8 cellular contexts compared by ENCODE assay signal in the genomic region with DNA sequence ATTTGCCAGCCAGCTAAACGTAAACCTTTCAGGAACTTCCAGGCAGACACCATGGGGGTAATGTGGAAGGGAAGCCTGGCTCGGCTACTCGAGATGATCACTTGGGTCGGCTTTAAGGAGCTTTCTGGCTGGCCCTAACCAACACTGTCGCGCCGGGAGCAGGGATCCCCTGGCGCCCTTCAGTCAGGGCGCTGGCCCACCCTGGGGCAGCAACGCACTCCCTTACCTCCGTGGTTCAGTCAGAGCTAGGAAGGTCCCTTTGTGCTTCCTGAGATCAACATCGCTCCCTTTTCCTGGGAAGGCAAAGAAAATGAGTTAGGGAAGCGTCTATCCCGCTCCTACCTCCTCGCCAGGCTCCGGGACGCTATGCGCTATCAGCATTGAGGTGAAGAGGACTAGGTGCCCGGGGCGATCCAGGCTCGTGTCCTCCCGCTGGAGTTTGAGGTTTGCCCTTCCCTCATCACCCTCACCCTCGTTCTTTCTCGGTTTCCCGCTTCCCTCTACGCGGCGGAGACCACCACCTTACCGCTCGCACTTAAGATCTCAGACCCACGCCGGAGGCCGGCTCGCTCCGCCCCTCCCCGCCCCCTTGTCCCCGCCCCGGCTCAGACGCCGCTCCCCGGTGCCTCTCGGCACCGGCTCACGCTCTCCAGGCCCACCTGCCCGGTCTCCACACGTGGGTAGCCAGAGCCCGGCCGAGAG. TPM values are rescaled to one million over a fixed set of nuclear protein-coding genes. Genes with fewer than 3 reads are reported as not detected.
DNase-seq lines count a peak whose midpoint lies in the region; ATAC-seq, FAIRE-seq and TF ChIP-seq lines count a peak whose summit lies in the region.

No MANE protein-coding gene starts in this region.

- H3K4me2 ChIP-seq in endothelial cell of umbilical vein (ENCODE audit: insufficient read depth, low read length), result peak overlapping the region; percentile 98

- peak overlapping the region; percentile 90 to 100 (median 97) for H3K27ac Mint-ChIP-seq in naive thymus-derived CD8-positive, alpha-beta T cell

- H3K4me3 ChIP-seq in GM08714 (ENCODE audit: low read length), result peak overlapping the region; percentile 81
- peak overlapping the region; percentile 63 to 88 (median 82) for H3K4me3 ChIP-seq in Peyer's patch
- H3K4me3 ChIP-seq in endothelial cell of umbilical vein (replicated peaks in 1 of 3; ENCODE audit: insufficient read depth in 1 of 3, low read depth in 1 of 3, low read length in 3 of 3), result peak overlapping the region; percentile 68 to 88 (median 88)

- peaks cover 14% of the 10 kb centered on the region for H3K79me2 ChIP-seq in endothelial cell of umbilical vein (ENCODE audit: control insufficient read depth, insufficient read depth, low read length)

- TF ChIP-seq CTCF in Peyer's patch (IDR thresholded peaks at IDR 0.05) (no peak), endothelial cell of umbilical vein (IDR thresholded peaks at IDR 0.05; ENCODE audit: extremely low read depth in 1 of 2, insufficient read depth in 1 of 2, low read depth in 1 of 2, low read length in 2 of 2) (no peak)

- CTCF ChIA-PET in endothelial cell of umbilical vein (lab: Charles Lee), result interaction anchor here (1.1 to 1.8 kb wide), 4 partner anchors 18 to 92 kb away, joined by 3 to 7 read pairs (median 4); no protein-coding TSS in a partner anchor

- no peak for FAIRE-seq in endothelial cell of umbilical vein (lab: Jason Lieb, UNC)

- H3K4me1 ChIP-seq in Peyer's patch (peaks cover 0 to 20% (median 6%) of the 10 kb centered on the region in 4 donors), endothelial cell of umbilical vein (ENCODE audit: control insufficient read depth, extremely low read depth, insufficient read depth, low read length) (peaks cover 14% of the 10 kb centered on the region)

- H3K9me3 ChIP-seq in Peyer's patch (no peaks in the 10 kb centered on the region), endothelial cell of umbilical vein (replicated peaks; ENCODE audit: control insufficient read depth, insufficient read depth, low read length) (no peaks in the 10 kb centered on the region)

- H4K20me1 ChIP-seq in endothelial cell of umbilical vein (replicated peaks; ENCODE audit: control insufficient read depth, extremely low read depth, insufficient read depth, low read length), result no peaks in the 10 kb centered on the region

- intact Hi-C loops in endothelial cell of umbilical vein (cut with micrococcal nuclease), result loop anchor here (5.0 kb wide), 2 partner anchors 76 to 161 kb away; a partner anchor contains a TSS

- no peaks in the 10 kb centered on the region for H3K9me3 Mint-ChIP-seq in naive thymus-derived CD8-positive, alpha-beta T cell

- ATAC-seq in HG02588 (IDR thresholded peaks at IDR 0.05; ENCODE audit: unreplicated experiment) (peak; percentile 3), GM18520 (IDR thresholded peaks at IDR 0.05; ENCODE audit: unreplicated experiment) (no peak)
- no peak for ATAC-seq in naive thymus-derived CD8-positive, alpha-beta T cell

- TSS peak; percentile 48 for BruUV-seq in endothelial cell of umbilical vein (replicated peaks; lab: Mats Ljungman, UMichigan)

- H3K36me3 ChIP-seq in Peyer's patch (peaks cover 0 to 20% (median 0%) of the 10 kb centered on the region in 3 donors), endothelial cell of umbilical vein (ENCODE audit: control insufficient read depth in 2 of 2, extremely low read depth in 1 of 2, insufficient read depth in 2 of 2, low read length in 2 of 2) (peaks cover 16 to 19% of the 10 kb centered on the region in 2 experiments)

- DNase-seq in Peyer's patch (peak in 2 of 3 donors; percentile 44 to 91), endothelial cell of umbilical vein (ENCODE audit: low read depth, low spot score) (peak; percentile 50), NCI-H2107 (lab: John Stamatoyannopoulos, UW) (no peak)
- no peak for DNase-seq in naive thymus-derived CD8-positive, alpha-beta T cell
- DNase-seq in NK-92 treated with Interleukin-12 subunit alpha and Interleukin-12 subunit beta, amount 100 ng/mL, for 24 hours (lab: John Stamatoyannopoulos, UW), result no peak

- peak overlapping the region; percentile 83 to 100 (median 95) for H3K4me3 Mint-ChIP-seq in naive thymus-derived CD8-positive, alpha-beta T cell

- peaks cover 20 to 42% (median 34%) of the 10 kb centered on the region in 4 donors for H3K4me1 Mint-ChIP-seq in naive thymus-derived CD8-positive, alpha-beta T cell

- H3K9me1 ChIP-seq in endothelial cell of umbilical vein (replicated peaks; ENCODE audit: control insufficient read depth, extremely low read depth, insufficient read depth, low read length), result no peaks in the 10 kb centered on the region

- TF ChIP-seq POLR2A in Peyer's patch (IDR thresholded peaks at IDR 0.05), result no peak
- no peak for TF ChIP-seq POLR2A in endothelial cell of umbilical vein (IDR thresholded peaks at IDR 0.05; ENCODE audit: low read depth, low read length)

- no peaks in the 10 kb centered on the region for H3K27me3 ChIP-seq in Peyer's patch
- H3K27me3 ChIP-seq in endothelial cell of umbilical vein (ENCODE audit: control insufficient read depth in 2 of 2, insufficient read depth in 2 of 2, low read length in 2 of 2), result no peaks in the 10 kb centered on the region

- POLR2A ChIA-PET in endothelial cell of umbilical vein (lab: Charles Lee), result interaction anchor here (0.6 kb wide), 1 partner anchor 92 kb away, joined by 3 read pairs; no protein-coding TSS in a partner anchor
- POLR2A ChIA-PET in naive thymus-derived CD8-positive, alpha-beta T cell (lab: Charles Lee), result interaction anchor here (0.5 to 3.0 kb wide), 11 partner anchors 8 to 429 kb away, joined by 3 to 16 read pairs (median 4); a partner anchor contains a TSS

- H3K27ac ChIP-seq in Peyer's patch, result peak overlapping the region; percentile 95 to 98 (median 96)
- peak overlapping the region; percentile 42 for H3K27ac ChIP-seq in endothelial cell of umbilical vein (ENCODE audit: insufficient read depth, low read depth, low read length)

- dilution Hi-C loops in endothelial cell of umbilical vein (cut with MboI; ENCODE audit: extremely low pct_ligation_motif_present, low sequenced_read_pairs), result no loop called here

- H2AFZ ChIP-seq in endothelial cell of umbilical vein (ENCODE audit: low read depth, low read length), result peak overlapping the region; percentile 74

- peak overlapping the region; percentile 78 for H3K9ac ChIP-seq in endothelial cell of umbilical vein (replicated peaks; ENCODE audit: extremely low read depth, insufficient read depth, low read length)

- H3K27me3 Mint-ChIP-seq in naive thymus-derived CD8-positive, alpha-beta T cell, result no peaks in the 10 kb centered on the region

- peaks cover 4 to 40% (median 5%) of the 10 kb centered on the region in 3 donors for H3K36me3 Mint-ChIP-seq in naive thymus-derived CD8-positive, alpha-beta T cell

RNA-seq across cellular contexts. Expression of a gene that starts 0.4 kb away (rescaled TPM):
- total RNA-seq in Peyer's patch, result 100 to 1,000 TPM in 2 of 4 donors, 10 to 100 TPM in 2; 88.3 to 121 (median 101) TPM
- total RNA-seq in endothelial cell of umbilical vein, result 84.3 and 86.6 TPM in 2 replicates
- 280 and 283 TPM in 2 replicates for polyA plus RNA-seq in endothelial cell of umbilical vein
- 212 and 219 TPM in 2 replicates for polyA plus RNA-seq in endothelial cell of umbilical vein (2011; cell fraction: cytosol; rRNA removed)
- 103 and 120 TPM in 2 replicates for polyA plus RNA-seq in endothelial cell of umbilical vein (2011; cell fraction: nucleus; rRNA removed)
- polyA plus RNA-seq in endothelial cell of umbilical vein (2012), result 105 and 106 TPM in 2 replicates
- 96.0 and 102 TPM in 2 replicates for polyA minus RNA-seq in endothelial cell of umbilical vein
- 84.5 TPM for polyA minus RNA-seq in endothelial cell of umbilical vein (2011; cell fraction: cytosol; rRNA and poly(A)+ RNA removed)
- polyA minus RNA-seq in endothelial cell of umbilical vein (2011; cell fraction: nucleus; rRNA and poly(A)+ RNA removed), result 38.5 and 46.4 TPM in 2 replicates
- total RNA-seq in naive thymus-derived CD8-positive, alpha-beta T cell, result 100 to 1,000 TPM; 105 TPM
- polyA plus RNA-seq in naive thymus-derived CD8-positive, alpha-beta T cell, result 100 to 1,000 TPM; 299 to 388 (median 360) TPM

RNA-seq across cellular contexts. Expression of a gene that starts 0.7 kb away (rescaled TPM):
- total RNA-seq in Peyer's patch, result 10 to 100 TPM; 42.3 to 78.4 (median 65.8) TPM
- total RNA-seq in endothelial cell of umbilical vein, result 42.7 and 52.0 TPM in 2 replicates
- polyA plus RNA-seq in endothelial cell of umbilical vein, result 76.8 and 92.5 TPM in 2 replicates
- polyA plus RNA-seq in endothelial cell of umbilical vein (2011; cell fraction: cytosol; rRNA removed), result 45.8 and 51.5 TPM in 2 replicates
- 208 and 221 TPM in 2 replicates for polyA plus RNA-seq in endothelial cell of umbilical vein (2011; cell fraction: nucleus; rRNA removed)
- polyA plus RNA-seq in endothelial cell of umbilical vein (2012), result 48.1 and 49.6 TPM in 2 replicates
- polyA minus RNA-seq in endothelial cell of umbilical vein, result 113 and 125 TPM in 2 replicates
- 28.4 TPM for polyA minus RNA-seq in endothelial cell of umbilical vein (2011; cell fraction: cytosol; rRNA and poly(A)+ RNA removed)
- 45.2 and 56.7 TPM in 2 replicates for polyA minus RNA-seq in endothelial cell of umbilical vein (2011; cell fraction: nucleus; rRNA and poly(A)+ RNA removed)
- 10 to 100 TPM; 39.1 to 39.5 TPM for total RNA-seq in naive thymus-derived CD8-positive, alpha-beta T cell
- polyA plus RNA-seq in naive thymus-derived CD8-positive, alpha-beta T cell, result 10 to 100 TPM; 14.3 to 17.8 (median 17.2) TPM

RNA-seq across cellular contexts. Expression of a gene that starts 5.8 kb away (rescaled TPM):
- total RNA-seq in Peyer's patch (10 to 100 TPM; 21.2 to 42.9 (median 36.7) TPM), endothelial cell of umbilical vein (81.0 and 91.4 TPM in 2 replicates)
- polyA plus RNA-seq in endothelial cell of umbilical vein, result 60.3 and 66.5 TPM in 2 replicates
- 36.4 and 39.6 TPM in 2 replicates for polyA plus RNA-seq in endothelial cell of umbilical vein (2011; cell fraction: cytosol; rRNA removed)
- polyA plus RNA-seq in endothelial cell of umbilical vein (2011; cell fraction: nucleus; rRNA removed), result 153 and 160 TPM in 2 replicates
- 72.2 and 82.2 TPM in 2 replicates for polyA plus RNA-seq in endothelial cell of umbilical vein (2012)
- 171 and 179 TPM in 2 replicates for polyA minus RNA-seq in endothelial cell of umbilical vein
- polyA minus RNA-seq in endothelial cell of umbilical vein (2011; cell fraction: cytosol; rRNA and poly(A)+ RNA removed), result 138 TPM
- polyA minus RNA-seq in endothelial cell of umbilical vein (2011; cell fraction: nucleus; rRNA and poly(A)+ RNA removed), result 87.4 and 95.8 TPM in 2 replicates
- total RNA-seq in naive thymus-derived CD8-positive, alpha-beta T cell, result 10 to 100 TPM; 52.8 to 59.7 TPM
- 10 to 100 TPM; 18.0 to 31.9 (median 27.7) TPM for polyA plus RNA-seq in naive thymus-derived CD8-positive, alpha-beta T cell

RNA-seq across cellular contexts. Expression of a gene that starts 51.5 kb away (rescaled TPM):
- total RNA-seq in Peyer's patch, result under 1 TPM in 1 of 4 donors, not detected in 3; 0.35 TPM
- total RNA-seq in endothelial cell of umbilical vein, result 9.2 and 16.7 TPM in 2 replicates
- 63.9 and 79.9 TPM in 2 replicates for polyA plus RNA-seq in endothelial cell of umbilical vein
- 25.9 and 38.7 TPM in 2 replicates for polyA plus RNA-seq in endothelial cell of umbilical vein (2011; cell fraction: cytosol; rRNA removed)
- 42.8 and 66.8 TPM in 2 replicates for polyA plus RNA-seq in endothelial cell of umbilical vein (2011; cell fraction: nucleus; rRNA removed)
- polyA plus RNA-seq in endothelial cell of umbilical vein (2012), result 3.9 and 11.9 TPM in 2 replicates
- 26.6 and 36.4 TPM in 2 replicates for polyA minus RNA-seq in endothelial cell of umbilical vein
- 1.6 TPM for polyA minus RNA-seq in endothelial cell of umbilical vein (2011; cell fraction: cytosol; rRNA and poly(A)+ RNA removed)
- polyA minus RNA-seq in endothelial cell of umbilical vein (2011; cell fraction: nucleus; rRNA and poly(A)+ RNA removed), result 12.2 and 20.5 TPM in 2 replicates
- not detected for total RNA-seq in naive thymus-derived CD8-positive, alpha-beta T cell
- polyA plus RNA-seq in naive thymus-derived CD8-positive, alpha-beta T cell, result under 1 TPM in 1 of 3 donors, not detected in 2; 0.13 TPM

Comparison
In these comparisons a context has a peak if more than half of its experiments do, and no peak if none do; other contexts are left out.
1. DNase-seq: peak in Peyer's patch (2 of 3) and endothelial cell of umbilical vein (single experiment); none in naive thymus-derived CD8-positive, alpha-beta T cell (0 of 10), NCI-H2107 (single experiment) and NK-92 treated with Interleukin-12 subunit alpha and Interleukin-12 subunit beta, amount 100 ng/mL, for 24 hours (single experiment).
2. Peak in every context shown above with its lines, with median percentiles within 50 percentile points of each other: H3K4me3 ChIP-seq.